Comparison of ENCODE assay signal across 22 cellular contexts in genomic region chr6:100488231-100488630, GRCh38. TPM values are rescaled to one million over a fixed set of nuclear protein-coding genes. Genes with fewer than 3 reads are reported as not detected.
A peak's percentile ranks its signal among the peaks of the same experiment; 100 is the strongest.
DNase-seq lines count a peak whose midpoint lies in the region; ATAC-seq, FAIRE-seq and TF ChIP-seq lines count a peak whose summit lies in the region.
"Had no signal": no experiment of that assay in that cellular context is flagged by ENCODE, and none has a peak within 500 bp of the region (broad histone marks: within the 10 kb centered on the region; RNA-seq: fewer than 3 reads in every experiment).

No MANE protein-coding gene starts in this region.

- H3K36me3 ChIP-seq in Loucy (ENCODE audit: insufficient read depth, low read length) (no peaks in the 10 kb centered on the region), bronchial epithelial cell (ENCODE audit: control insufficient read depth, insufficient read depth, low read length) (no peaks in the 10 kb centered on the region), lower lobe of right lung (no peaks in the 10 kb centered on the region)
- H3K36me3 ChIP-seq: uterus had no signal

- H3K9me3 ChIP-seq in Loucy (ENCODE audit: insufficient read depth, low read depth, low read length) (no peaks in the 10 kb centered on the region), lower lobe of right lung (no peaks in the 10 kb centered on the region)
- H3K9me3 ChIP-seq: A549, uterus had no signal

- no peak for TF ChIP-seq CTCF in AG10803 (conservative IDR thresholded peaks at IDR 0.05; ENCODE audit: low read length)
- no peak for TF ChIP-seq CTCF in Loucy (conservative IDR thresholded peaks at IDR 0.05; ENCODE audit: low read length)
- TF ChIP-seq CTCF in bronchial epithelial cell (IDR thresholded peaks at IDR 0.05; ENCODE audit: insufficient read depth, low read length, severe bottlenecking) = no peak
- TF ChIP-seq CTCF in lower lobe of right lung (IDR thresholded peaks at IDR 0.05) = no peak

- no peaks in the 10 kb centered on the region for H3K27me3 ChIP-seq in Loucy (ENCODE audit: insufficient read depth, low read length, poor library complexity, severe bottlenecking)
- peaks cover 7% of the 10 kb centered on the region for H3K27me3 ChIP-seq in bronchial epithelial cell (ENCODE audit: control insufficient read depth, insufficient read depth, low read length)
- H3K27me3 ChIP-seq in lower lobe of right lung (ENCODE audit: low read depth) = peaks cover 10% of the 10 kb centered on the region
- H3K27me3 ChIP-seq: uterus had no signal

- DNase-seq in AG10803 (ENCODE audit: low read depth) (peak; percentile 67), bronchial epithelial cell (ENCODE audit: low read depth) (no peak), HEK293T (ENCODE audit: extremely low spot score) (no peak), lower lobe of right lung (no peak)
- no peak for DNase-seq in activated T-cell treated with anti-CD3 and anti-CD28 coated beads, Interleukin-2, amount 50 U/mL, for 1 hour
- no peak for DNase-seq in activated naive CD4-positive, alpha-beta T cell treated with Interleukin-2 at 50 U/mL for 16 hours
- DNase-seq: activated CD4-positive, alpha-beta memory T cell treated with anti-CD3 and anti-CD28 coated beads for 36 hours; caudate nucleus; CD4-positive, alpha-beta memory T cell; DMS79 treated with DMSO at 0.1 percent for 48 hours; effector memory CD4-positive, alpha-beta T cell; Kasumi-1; left colon; NCI-H1694; NCI-H345; stimulated activated naive CD8-positive, alpha-beta T cell treated with anti-CD3 and anti-CD28 coated beads, Interleukin-15, amount 100 ng/mL, for 72 hours; uterus had no signal

- no peaks in the 10 kb centered on the region for H3K79me2 ChIP-seq in Loucy (ENCODE audit: insufficient read depth, low read length)

- no peak overlapping the region for H3K4me2 ChIP-seq in Loucy (ENCODE audit: low read depth, low read length, poor library complexity, severe bottlenecking)
- H3K4me2 ChIP-seq: A549 had no signal

- ATAC-seq in GM19351 (IDR thresholded peaks at IDR 0.05; ENCODE audit: unreplicated experiment) (peak; percentile 41), lower lobe of right lung (no peak)
- ATAC-seq: A549; left colon; stimulated activated naive CD8-positive, alpha-beta T cell treated with anti-CD3 and anti-CD28 coated beads, Interleukin-15, amount 100 ng/mL, for 72 hours had no signal

- H3K4me3 ChIP-seq in AG10803 (ENCODE audit: low read length) (no peak overlapping the region), Loucy (ENCODE audit: low read length, poor library complexity, severe bottlenecking) (no peak overlapping the region), bronchial epithelial cell (ENCODE audit: low read depth, low read length) (no peak overlapping the region), lower lobe of right lung (no peak overlapping the region)
- H3K4me3 ChIP-seq: A549, uterus had no signal

- H4K20me1 ChIP-seq in Loucy (ENCODE audit: insufficient read depth, low read length, poor library complexity, severe bottlenecking) = no peaks in the 10 kb centered on the region

- H3K27ac ChIP-seq in lower lobe of right lung = no peak overlapping the region
- H3K27ac ChIP-seq: A549, uterus had no signal

- intact Hi-C loops in lower lobe of right lung (cut with DNase I) = no loop called here

- peaks cover 6% of the 10 kb centered on the region for H3K4me1 ChIP-seq in Loucy (ENCODE audit: insufficient read depth, low read length, poor library complexity, severe bottlenecking)
- no peaks in the 10 kb centered on the region for H3K4me1 ChIP-seq in lower lobe of right lung
- H3K4me1 ChIP-seq: A549, uterus had no signal

- H3F3A ChIP-seq in Loucy (ENCODE audit: low read depth) = no peaks in the 10 kb centered on the region

- FAIRE-seq in bronchial epithelial cell (lab: Jason Lieb, UNC) = peak; percentile 83
- FAIRE-seq: A549 had no signal

- no peak overlapping the region for H3K9ac ChIP-seq in Loucy (ENCODE audit: low read depth, low read length, poor library complexity, severe bottlenecking)

- H2AFZ ChIP-seq in Loucy (ENCODE audit: low read length) = peak overlapping the region; percentile 48; the same call in 1 of the 2 replicates

- no peaks in the 10 kb centered on the region for H3K9me2 ChIP-seq in Loucy (replicated peaks; ENCODE audit: low read depth, low read length)

- POLR2A ChIA-PET in HEK293T (lab: Yijun Ruan, JAX) = no interaction called here

- CTCF ChIA-PET in HEK293T (lab: Yijun Ruan, JAX) = no interaction called here

TF ChIP-seq in HEK293T, 16 proteins besides CTCF, POLR2A, EP300 and RAD21:
- TF ChIP-seq BHLHE40 (IDR thresholded peaks at IDR 0.05; ENCODE audit: borderline replicate concordance) = no peak
- no peak for TF ChIP-seq SUZ12 (IDR thresholded peaks at IDR 0.05)
- no peak for TF ChIP-seq L3MBTL2 (conservative IDR thresholded peaks at IDR 0.05)
- TF ChIP-seq LEF1 (IDR thresholded peaks at IDR 0.05; ENCODE audit: borderline replicate concordance) = no peak
- TF ChIP-seq SP1 (IDR thresholded peaks at IDR 0.05) = no peak
- no peak for TF ChIP-seq FOXM1 (IDR thresholded peaks at IDR 0.05; ENCODE audit: borderline replicate concordance)
- TF ChIP-seq FOXA1 (IDR thresholded peaks at IDR 0.05) = no peak

RNA-seq across cellular contexts. Expression of gene SIM1, which starts 23.5 kb away (rescaled TPM):
- total RNA-seq in bronchial epithelial cell (not detected in 2 replicates), lower lobe of right lung (not detected)
- total RNA-seq: activated CD4-positive, alpha-beta memory T cell treated with anti-CD3 and anti-CD28 coated beads for 36 hours; CD4-positive, alpha-beta memory T cell; left colon; mononuclear cell; OCI-LY7 had no signal
